Comparison of ENCODE assay signal across 1 cellular context in the genomic region with DNA sequence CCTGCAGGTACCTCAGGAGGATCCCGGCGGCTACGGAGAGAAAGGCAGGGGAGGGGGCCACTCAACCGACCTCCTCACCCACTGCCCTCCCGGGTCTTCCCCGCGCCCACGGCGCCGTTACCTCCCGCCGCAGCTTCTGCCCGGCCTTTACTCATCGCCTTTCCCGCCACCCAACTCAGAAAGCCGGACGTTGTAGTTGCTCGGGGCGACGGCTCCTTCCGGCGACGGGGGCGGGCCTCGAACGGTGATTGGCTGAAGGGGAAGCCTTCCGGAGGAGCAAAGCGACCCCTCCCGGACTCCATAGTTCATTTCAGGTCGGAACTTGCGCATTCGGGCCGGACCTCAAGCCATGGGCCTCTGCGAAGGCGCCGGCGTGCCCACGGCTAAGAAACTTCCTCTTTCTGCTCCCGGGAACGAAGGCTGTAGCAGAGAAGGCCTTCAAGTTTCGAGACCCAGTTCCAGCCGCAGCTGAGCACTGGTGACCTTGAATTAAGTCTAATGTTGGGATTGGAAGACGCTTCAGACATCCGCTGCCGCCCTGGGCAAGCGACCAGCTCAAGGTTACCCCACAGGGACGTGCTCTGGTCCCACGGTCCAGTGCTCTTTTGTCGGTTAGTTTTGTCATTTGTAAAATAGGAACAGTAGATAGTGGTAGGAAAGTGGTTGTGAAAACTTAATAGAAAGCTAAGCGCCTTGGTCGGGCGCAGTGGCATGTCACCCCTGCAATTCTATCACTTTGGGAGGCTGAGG.
TF ChIP-seq lines count a peak whose summit lies in the region.

A gene with protein sequence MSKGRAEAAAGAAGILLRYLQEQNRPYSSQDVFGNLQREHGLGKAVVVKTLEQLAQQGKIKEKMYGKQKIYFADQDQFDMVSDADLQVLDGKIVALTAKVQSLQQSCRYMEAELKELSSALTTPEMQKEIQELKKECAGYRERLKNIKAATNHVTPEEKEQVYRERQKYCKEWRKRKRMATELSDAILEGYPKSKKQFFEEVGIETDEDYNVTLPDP (minus strand): TSS at position 198 of the 750 bp plus-strand sequence. CDS start 43 bp downstream, at position 155.

TF ChIP-seq in K562, 482 proteins besides CTCF, POLR2A, EP300 and RAD21 (continued from another document and continues in another):
- TF ChIP-seq, protein P1, sequence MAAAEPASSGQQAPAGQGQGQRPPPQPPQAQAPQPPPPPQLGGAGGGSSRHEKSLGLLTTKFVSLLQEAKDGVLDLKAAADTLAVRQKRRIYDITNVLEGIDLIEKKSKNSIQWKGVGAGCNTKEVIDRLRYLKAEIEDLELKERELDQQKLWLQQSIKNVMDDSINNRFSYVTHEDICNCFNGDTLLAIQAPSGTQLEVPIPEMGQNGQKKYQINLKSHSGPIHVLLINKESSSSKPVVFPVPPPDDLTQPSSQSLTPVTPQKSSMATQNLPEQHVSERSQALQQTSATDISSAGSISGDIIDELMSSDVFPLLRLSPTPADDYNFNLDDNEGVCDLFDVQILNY (CRISPR knock-in tag; IDR thresholded peaks at IDR 0.05), result no peak
- TF ChIP-seq ILF3 (IDR thresholded peaks at IDR 0.05; ENCODE audit: borderline replicate concordance), result no peak
- 0 out of 4 replicates have a peak, but pooled peaks of 1 of the 2 experiments have one; percentile 39 for TF ChIP-seq NONO (IDR thresholded peaks at IDR 0.05; ENCODE audit: low read depth in 2 of 2, low read length in 1 of 2)
- TF ChIP-seq SMAD1 (IDR thresholded peaks at IDR 0.05; ENCODE audit: low read depth, low read length, partially characterized antibody), result no peak
- 0 out of 2 replicates have a peak, but pooled peaks have one; percentile 15 for TF ChIP-seq FOSL1 (tag; conservative IDR thresholded peaks at IDR 0.05)
- TF ChIP-seq TARDBP (IDR thresholded peaks at IDR 0.05), result no peak
- no peak for TF ChIP-seq FOXK2 (conservative IDR thresholded peaks at IDR 0.05 in 1 of 2, IDR thresholded peaks at IDR 0.05 in 1 of 2; ENCODE audit: low read depth in 2 of 2)
- no peak for TF ChIP-seq CHD4 (IDR thresholded peaks at IDR 0.05; ENCODE audit: insufficient read depth, insufficient replicate concordance, low read depth, low read length, poor library complexity, severe bottlenecking)
- TF ChIP-seq, protein P2, sequence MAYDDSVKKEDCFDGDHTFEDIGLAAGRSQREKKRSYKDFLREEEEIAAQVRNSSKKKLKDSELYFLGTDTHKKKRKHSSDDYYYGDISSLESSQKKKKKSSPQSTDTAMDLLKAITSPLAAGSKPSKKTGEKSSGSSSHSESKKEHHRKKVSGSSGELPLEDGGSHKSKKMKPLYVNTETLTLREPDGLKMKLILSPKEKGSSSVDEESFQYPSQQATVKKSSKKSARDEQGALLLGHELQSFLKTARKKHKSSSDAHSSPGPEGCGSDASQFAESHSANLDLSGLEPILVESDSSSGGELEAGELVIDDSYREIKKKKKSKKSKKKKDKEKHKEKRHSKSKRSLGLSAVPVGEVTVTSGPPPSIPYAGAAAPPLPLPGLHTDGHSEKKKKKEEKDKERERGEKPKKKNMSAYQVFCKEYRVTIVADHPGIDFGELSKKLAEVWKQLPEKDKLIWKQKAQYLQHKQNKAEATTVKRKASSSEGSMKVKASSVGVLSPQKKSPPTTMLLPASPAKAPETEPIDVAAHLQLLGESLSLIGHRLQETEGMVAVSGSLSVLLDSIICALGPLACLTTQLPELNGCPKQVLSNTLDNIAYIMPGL (CRISPR knock-in tag; IDR thresholded peaks at IDR 0.05), result no peak
- no peak for TF ChIP-seq ZNF354B (CRISPR knock-in tag; IDR thresholded peaks at IDR 0.05)
- TF ChIP-seq, protein P3, sequence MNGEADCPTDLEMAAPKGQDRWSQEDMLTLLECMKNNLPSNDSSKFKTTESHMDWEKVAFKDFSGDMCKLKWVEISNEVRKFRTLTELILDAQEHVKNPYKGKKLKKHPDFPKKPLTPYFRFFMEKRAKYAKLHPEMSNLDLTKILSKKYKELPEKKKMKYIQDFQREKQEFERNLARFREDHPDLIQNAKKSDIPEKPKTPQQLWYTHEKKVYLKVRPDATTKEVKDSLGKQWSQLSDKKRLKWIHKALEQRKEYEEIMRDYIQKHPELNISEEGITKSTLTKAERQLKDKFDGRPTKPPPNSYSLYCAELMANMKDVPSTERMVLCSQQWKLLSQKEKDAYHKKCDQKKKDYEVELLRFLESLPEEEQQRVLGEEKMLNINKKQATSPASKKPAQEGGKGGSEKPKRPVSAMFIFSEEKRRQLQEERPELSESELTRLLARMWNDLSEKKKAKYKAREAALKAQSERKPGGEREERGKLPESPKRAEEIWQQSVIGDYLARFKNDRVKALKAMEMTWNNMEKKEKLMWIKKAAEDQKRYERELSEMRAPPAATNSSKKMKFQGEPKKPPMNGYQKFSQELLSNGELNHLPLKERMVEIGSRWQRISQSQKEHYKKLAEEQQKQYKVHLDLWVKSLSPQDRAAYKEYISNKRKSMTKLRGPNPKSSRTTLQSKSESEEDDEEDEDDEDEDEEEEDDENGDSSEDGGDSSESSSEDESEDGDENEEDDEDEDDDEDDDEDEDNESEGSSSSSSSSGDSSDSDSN (IDR thresholded peaks at IDR 0.05; ENCODE audit: borderline replicate concordance in 1 of 2, low read depth in 2 of 2, low read length in 2 of 2), result peak in 1 of 2 experiments; percentile 75; a peak in 2 of 4 replicates
- no peak for TF ChIP-seq ZNF449 (CRISPR knock-in tag; IDR thresholded peaks at IDR 0.05)
- no peak for TF ChIP-seq MTF1 (CRISPR knock-in tag; IDR thresholded peaks at IDR 0.05; ENCODE audit: borderline replicate concordance)
- 0 out of 2 replicates have a peak, but pooled peaks have one; percentile 25 for TF ChIP-seq ZNF263 (CRISPR knock-in tag; IDR thresholded peaks at IDR 0.05; ENCODE audit: borderline replicate concordance)
- TF ChIP-seq TAF9B (IDR thresholded peaks at IDR 0.05; ENCODE audit: partially characterized antibody), result peak; percentile 78
- TF ChIP-seq ZNF408 (CRISPR knock-in tag; IDR thresholded peaks at IDR 0.05; ENCODE audit: low read depth), result no peak
- TF ChIP-seq ZSCAN29 (IDR thresholded peaks at IDR 0.05), result no peak
- TF ChIP-seq ELF2 (CRISPR knock-in tag; IDR thresholded peaks at IDR 0.05), result no peak
- no peak for TF ChIP-seq ZNF445 (CRISPR knock-in tag; IDR thresholded peaks at IDR 0.05; ENCODE audit: low read depth)
- no peak for TF ChIP-seq TFE3 (CRISPR knock-in tag; IDR thresholded peaks at IDR 0.05)
- TF ChIP-seq RBBP5 (IDR thresholded peaks at IDR 0.05; ENCODE audit: borderline replicate concordance, insufficient read depth, low read length, poor library complexity, severe bottlenecking), result no peak
- TF ChIP-seq MED1 (CRISPR knock-in tag; IDR thresholded peaks at IDR 0.05; ENCODE audit: borderline replicate concordance), result no peak
- no peak for TF ChIP-seq ZNF512 (tag; IDR thresholded peaks at IDR 0.05)
- TF ChIP-seq TRIM28 (IDR thresholded peaks at IDR 0.05), result no peak
- no peak for TF ChIP-seq ZNF165 (CRISPR knock-in tag; IDR thresholded peaks at IDR 0.05; ENCODE audit: borderline replicate concordance)
- no peak for TF ChIP-seq CCNT2 (IDR thresholded peaks at IDR 0.05; ENCODE audit: borderline replicate concordance, extremely low read depth, insufficient read length, low read depth, low read length)
- no peak for TF ChIP-seq ZNF311 (CRISPR knock-in tag; IDR thresholded peaks at IDR 0.05)
- no peak for TF ChIP-seq ZNF175 (CRISPR knock-in tag; IDR thresholded peaks at IDR 0.05; ENCODE audit: low read depth)
- TF ChIP-seq FOXP4 (CRISPR knock-in tag; IDR thresholded peaks at IDR 0.05; ENCODE audit: borderline replicate concordance), result no peak
- TF ChIP-seq ZNF586 (CRISPR knock-in tag; conservative IDR thresholded peaks at IDR 0.05), result no peak
- TF ChIP-seq JUN (IDR thresholded peaks at IDR 0.05; ENCODE audit: borderline replicate concordance, low read depth, low read length), result peak; percentile 30; the same call in 1 of the 2 replicates
- TF ChIP-seq JUN (CRISPR knock-in tag; IDR thresholded peaks at IDR 0.05; ENCODE audit: borderline replicate concordance), result no peak
- no peak for TF ChIP-seq PYGO2 (tag; IDR thresholded peaks at IDR 0.05)
- TF ChIP-seq ELF4 (CRISPR knock-in tag; IDR thresholded peaks at IDR 0.05), result no peak
- TF ChIP-seq ARNT (IDR thresholded peaks at IDR 0.05), result no peak; a peak in 1 of 4 replicates
- TF ChIP-seq CGGBP1 (CRISPR knock-in tag; IDR thresholded peaks at IDR 0.05), result no peak
- no peak for TF ChIP-seq KLF10 (CRISPR knock-in tag; IDR thresholded peaks at IDR 0.05)
- TF ChIP-seq STAG1 (CRISPR knock-in tag; IDR thresholded peaks at IDR 0.05; ENCODE audit: borderline replicate concordance), result no peak
- peak; percentile 75; the same call in 1 of the 2 replicates for TF ChIP-seq NKRF (IDR thresholded peaks at IDR 0.05; ENCODE audit: borderline replicate concordance)
- TF ChIP-seq PHB2 (IDR thresholded peaks at IDR 0.05; ENCODE audit: low read depth), result no peak
- TF ChIP-seq ZNF696 (CRISPR knock-in tag; conservative IDR thresholded peaks at IDR 0.05), result no peak
- peak; percentile 98 for TF ChIP-seq POLR2G (IDR thresholded peaks at IDR 0.05; ENCODE audit: low read depth, low read length)
- TF ChIP-seq ZNF253 (CRISPR knock-in tag; conservative IDR thresholded peaks at IDR 0.05), result no peak
- TF ChIP-seq RBM17 (IDR thresholded peaks at IDR 0.05; ENCODE audit: borderline replicate concordance, low read depth, low read length), result no peak
- peak; percentile 55; the same call in 1 of the 2 replicates for TF ChIP-seq LCOR (CRISPR knock-in tag; IDR thresholded peaks at IDR 0.05)
- no peak for TF ChIP-seq HEY1 (CRISPR knock-in tag; IDR thresholded peaks at IDR 0.05; ENCODE audit: borderline replicate concordance)
- TF ChIP-seq SMARCA5 (IDR thresholded peaks at IDR 0.05), result 0 out of 2 replicates have a peak, but pooled peaks have one; percentile 38
